Comparison of ENCODE assay signal across 25 cellular contexts in genomic region chr10:3954615-3955014, GRCh38.
A peak's percentile ranks its signal among the peaks of the same experiment; 100 is the strongest.
DNase-seq lines count a peak whose midpoint lies in the region; ATAC-seq and TF ChIP-seq lines count a peak whose summit lies in the region.
"Had no signal": no experiment of that assay in that cellular context is flagged by ENCODE, and none has a peak within 500 bp of the region (broad histone marks: within the 10 kb centered on the region; RNA-seq: fewer than 3 reads in every experiment).

No MANE protein-coding gene starts in this region.

- H3K36me3 ChIP-seq in thoracic aorta (no peaks in the 10 kb centered on the region), body of pancreas (replicated peaks in 1 of 2; ENCODE audit: insufficient read depth in 1 of 2, low read depth in 2 of 2) (no peaks in the 10 kb centered on the region)
- H3K36me3 ChIP-seq in naive thymus-derived CD4-positive, alpha-beta T cell (ENCODE audit: control insufficient read depth in 2 of 3, insufficient read depth in 3 of 3, low read length in 3 of 3) = no peaks in the 10 kb centered on the region
- H3K36me3 ChIP-seq: BLaER1, HAP-1 had no signal

- H3K4me1 ChIP-seq in thoracic aorta (ENCODE audit: control insufficient read depth in 1 of 2, low read depth in 2 of 2) (peaks cover 0 to 22% of the 10 kb centered on the region in 2 donors), body of pancreas (peaks cover 7% of the 10 kb centered on the region)
- peaks cover 11 to 19% of the 10 kb centered on the region in 2 donors for H3K4me1 ChIP-seq in naive thymus-derived CD4-positive, alpha-beta T cell (ENCODE audit: control insufficient read depth in 2 of 2, insufficient read depth in 2 of 2, low read length in 2 of 2)
- H3K4me1 ChIP-seq: HAP-1 had no signal

- CTCF ChIA-PET in naive thymus-derived CD4-positive, alpha-beta T cell (lab: Charles Lee) = interaction anchor here (0.9 to 1.5 kb wide), 3 partner anchors 12 to 170 kb away, joined by 3 to 4 read pairs (median 3); partner anchors contain the start of gene KLF6

- H3K27ac ChIP-seq in thoracic aorta (peak overlapping the region; percentile 40 to 49), body of pancreas (no peak overlapping the region)
- H3K27ac ChIP-seq in naive thymus-derived CD4-positive, alpha-beta T cell (ENCODE audit: low read depth, low read length) = no peak overlapping the region
- H3K27ac ChIP-seq: BLaER1, RWPE1, SK-N-MC had no signal

- no peak for TF ChIP-seq POLR2A in body of pancreas (IDR thresholded peaks at IDR 0.05)

- POLR2A ChIA-PET in naive thymus-derived CD4-positive, alpha-beta T cell (lab: Charles Lee) = interaction anchor here (4.0 kb wide), 1 partner anchor 169 kb away, joined by 11 read pairs; the partner anchor contains the start of gene KLF6

- H3K36me3 Mint-ChIP-seq in naive thymus-derived CD4-positive, alpha-beta T cell = peaks cover 0 to 11% (median 0%) of the 10 kb centered on the region in 5 donors
- H3K36me3 Mint-ChIP-seq: CD4-positive, CD25-positive, alpha-beta regulatory T cell had no signal

- H3K9me3 ChIP-seq in thoracic aorta (no peaks in the 10 kb centered on the region), body of pancreas (no peaks in the 10 kb centered on the region)
- no peaks in the 10 kb centered on the region for H3K9me3 ChIP-seq in naive thymus-derived CD4-positive, alpha-beta T cell (ENCODE audit: control insufficient read depth in 2 of 3, low read length in 3 of 3)
- H3K9me3 ChIP-seq: BLaER1, HAP-1 had no signal

- peak; percentile 3 for DNase-seq in NCI-H2227 treated with DMSO at 0.1 percent for 48 hours (lab: John Stamatoyannopoulos, UW)
- DNase-seq in NCI-H2227 (lab: John Stamatoyannopoulos, UW; ENCODE audit: unreplicated experiment) = no peak
- DNase-seq in NCI-H69 (lab: John Stamatoyannopoulos, UW) = peak; percentile 2
- DNase-seq in left ventricle myocardium superior = peak; percentile 55
- DNase-seq in thoracic aorta (ENCODE audit: low spot score) = no peak
- DNase-seq in body of pancreas = no peak
- no peak for DNase-seq in naive thymus-derived CD4-positive, alpha-beta T cell
- no peak for DNase-seq in GF-D8 (lab: John Stamatoyannopoulos, UW)
- DNase-seq: CD4-positive, CD25-positive, alpha-beta regulatory T cell; GOT3; HFFc6; Kasumi-1; MV-4-11; NCI-H187; NCI-H2081 treated with DMSO at 0.1 percent for 48 hours; NCI-H446 treated with DMSO at 0.1 percent for 48 hours; NCI-H526; SIG-M5 had no signal

- intact Hi-C loops in left ventricle myocardium superior (cut with micrococcal nuclease) = no loop called here
- intact Hi-C loops in body of pancreas (cut with DNase I) = no loop called here
- intact Hi-C loops in naive thymus-derived CD4-positive, alpha-beta T cell (cut with micrococcal nuclease) = no loop called here

- no peaks in the 10 kb centered on the region for H3K27me3 ChIP-seq in thoracic aorta (replicated peaks; ENCODE audit: insufficient read depth)
- H3K27me3 ChIP-seq in body of pancreas = no peaks in the 10 kb centered on the region
- H3K27me3 ChIP-seq in naive thymus-derived CD4-positive, alpha-beta T cell (ENCODE audit: control insufficient read depth in 2 of 2, insufficient read depth in 2 of 2, low read length in 2 of 2) = no peaks in the 10 kb centered on the region
- H3K27me3 ChIP-seq: BLaER1 had no signal

- H3K27me3 Mint-ChIP-seq in naive thymus-derived CD4-positive, alpha-beta T cell = no peaks in the 10 kb centered on the region
- H3K27me3 Mint-ChIP-seq: CD4-positive, CD25-positive, alpha-beta regulatory T cell had no signal

- H3K4me3 ChIP-seq in thoracic aorta (no peak overlapping the region), body of pancreas (no peak overlapping the region)
- no peak overlapping the region for H3K4me3 ChIP-seq in naive thymus-derived CD4-positive, alpha-beta T cell (ENCODE audit: low read length)
- H3K4me3 ChIP-seq: BLaER1, GM12878, HAP-1, K562, SK-N-MC had no signal

- TF ChIP-seq CTCF in thoracic aorta (IDR thresholded peaks at IDR 0.05) (no peak), body of pancreas (IDR thresholded peaks at IDR 0.05) (no peak)

- H3K9me3 Mint-ChIP-seq in naive thymus-derived CD4-positive, alpha-beta T cell = peaks cover 0 to 7% (median 0%) of the 10 kb centered on the region in 11 donors
- H3K9me3 Mint-ChIP-seq: HFFc6 had no signal

- H3K4me3 Mint-ChIP-seq in naive thymus-derived CD4-positive, alpha-beta T cell = no peak overlapping the region
- H3K4me3 Mint-ChIP-seq: CD4-positive, CD25-positive, alpha-beta regulatory T cell; HFFc6 had no signal

- peak overlapping the region in 1 of 9 donors; percentile 28 for H3K27ac Mint-ChIP-seq in naive thymus-derived CD4-positive, alpha-beta T cell
- H3K27ac Mint-ChIP-seq: HFFc6 had no signal

- H3K4me1 Mint-ChIP-seq in naive thymus-derived CD4-positive, alpha-beta T cell = peaks cover 5 to 21% (median 14%) of the 10 kb centered on the region in 7 donors

- WGBS in body of pancreas, 2 donors = 70 to 75% methylated on average over 4 of the region's 4 CpGs

- ATAC-seq in left ventricle myocardium superior (peak; percentile 85), thoracic aorta (ENCODE audit: insufficient number of reproducible peaks, low FRiP score, low read depth) (no peak), body of pancreas (no peak)
- no peak for ATAC-seq in naive thymus-derived CD4-positive, alpha-beta T cell
- ATAC-seq: GM12878, HepG2 had no signal

Comparison
In these comparisons a context has a peak if more than half of its experiments do, and no peak if none do; other contexts are left out.
1. DNase-seq: peak in NCI-H2227 treated with DMSO at 0.1 percent for 48 hours (single experiment), NCI-H69 (single experiment) and left ventricle myocardium superior (single experiment); none in NCI-H2227 (single experiment), thoracic aorta (single experiment), body of pancreas (0 of 4), naive thymus-derived CD4-positive, alpha-beta T cell (0 of 9) and GF-D8 (single experiment).
2. H3K27ac ChIP-seq: peak in thoracic aorta (2 of 2); none in body of pancreas (0 of 4) and naive thymus-derived CD4-positive, alpha-beta T cell (single experiment).